10 cellular contexts compared by ENCODE assay signal in the genomic region with DNA sequence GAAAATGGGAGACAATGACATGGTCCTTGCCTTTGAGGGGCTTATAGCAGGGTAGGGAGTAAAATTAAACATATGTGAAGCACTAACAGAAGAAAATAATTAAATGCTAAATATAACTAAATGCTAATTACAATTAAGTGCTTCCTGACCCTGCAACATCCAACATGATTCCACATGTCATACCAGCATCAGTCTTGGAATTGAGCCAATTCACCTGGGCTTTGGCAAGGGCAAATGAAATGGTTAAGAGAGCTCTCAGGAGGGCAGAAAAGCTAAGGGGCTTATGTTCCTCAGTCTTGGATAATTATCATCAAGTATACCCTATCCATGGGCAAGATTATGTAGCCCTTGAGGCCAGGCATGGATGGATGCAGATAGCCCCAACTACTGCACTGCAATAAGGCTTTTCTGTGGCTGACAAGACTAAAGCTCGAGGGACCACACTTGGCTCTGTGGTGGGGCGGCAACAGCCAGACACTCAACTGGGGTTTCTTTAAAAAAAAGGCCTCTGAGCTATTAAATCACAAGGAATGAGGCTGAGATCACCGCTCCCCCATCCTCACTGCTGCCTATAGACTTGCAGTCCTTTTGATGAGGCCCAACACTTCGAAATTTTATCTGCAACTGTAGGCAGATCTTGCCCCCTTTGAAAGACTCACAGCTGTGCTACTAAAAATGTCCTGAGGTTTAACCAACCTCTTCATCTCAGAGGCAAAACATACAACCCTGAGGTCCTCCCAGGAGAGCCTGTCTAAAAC. TPM values are rescaled to one million over a fixed set of nuclear protein-coding genes. Genes with fewer than 3 reads are reported as not detected.
DNase-seq lines count a peak whose midpoint lies in the region; ATAC-seq, FAIRE-seq and TF ChIP-seq lines count a peak whose summit lies in the region.
"Had no signal": no experiment of that assay in that cellular context is flagged by ENCODE, and none has a peak within 500 bp of the region (broad histone marks: within the 10 kb centered on the region; RNA-seq: fewer than 3 reads in every experiment).

No MANE protein-coding gene starts in this region.

- FAIRE-seq in RCC 7860 (lab: Jason Lieb, UNC) = no peak

- H3K27ac ChIP-seq in esophagus muscularis mucosa (replicated peaks in 1 of 4) (peak overlapping the region; percentile 95 to 97 (median 96)), psoas muscle (peak overlapping the region; percentile 82)

- 20% methylated on average over 4 of the region's 4 CpGs for WGBS in esophagus muscularis mucosa
- WGBS in psoas muscle, 3 donors = 35 to 41% (median 35%) methylated on average over 4 of the region's 4 CpGs

- no peak for ATAC-seq in psoas muscle
- ATAC-seq in HG02763 (IDR thresholded peaks at IDR 0.05; ENCODE audit: unreplicated experiment) = no peak
- no peak for ATAC-seq in GM19351 (IDR thresholded peaks at IDR 0.05; ENCODE audit: unreplicated experiment)

- intact Hi-C loops in esophagus muscularis mucosa (cut with DNase I) (loop anchor here (2.0 kb wide), 1 partner anchor 43 kb away; the partner anchor contains the start of genes LRRC51 and NUMA1), psoas muscle (cut with DNase I) (no loop called here)

- peaks cover 70 to 88% (median 81%) of the 10 kb centered on the region in 4 donors for H3K4me1 ChIP-seq in esophagus muscularis mucosa
- peaks cover 60% of the 10 kb centered on the region for H3K4me1 ChIP-seq in psoas muscle

- H3K36me3 ChIP-seq in esophagus muscularis mucosa (peaks cover 22 to 31% (median 29%) of the 10 kb centered on the region in 4 donors), psoas muscle (ENCODE audit: insufficient read depth in 1 of 2, low read depth in 1 of 2) (peaks cover 0 to 32% of the 10 kb centered on the region in 2 donors)

- TF ChIP-seq EP300 in esophagus muscularis mucosa (IDR thresholded peaks at IDR 0.05) = no peak

- H3K27me3 ChIP-seq in esophagus muscularis mucosa (no peaks in the 10 kb centered on the region), psoas muscle (ENCODE audit: insufficient read depth in 3 of 3, low read length in 2 of 3) (no peaks in the 10 kb centered on the region)

- TF ChIP-seq POLR2A in esophagus muscularis mucosa (IDR thresholded peaks at IDR 0.05; ENCODE audit: low read depth) = no peak

- no peaks in the 10 kb centered on the region for H3K9me3 ChIP-seq in esophagus muscularis mucosa
- H3K9me3 ChIP-seq in psoas muscle = no peaks in the 10 kb centered on the region

- DNase-seq in DMS79 treated with DMSO at 0.1 percent for 48 hours (lab: John Stamatoyannopoulos, UW) (peak; percentile 98), NCI-H524 (lab: John Stamatoyannopoulos, UW) (peak; percentile 69 to 80), esophagus muscularis mucosa (ENCODE audit: extremely low spot score) (no peak), psoas muscle (peak; percentile 31 to 63), RCC 7860 (ENCODE audit: low spot score) (no peak), NK-92 (lab: John Stamatoyannopoulos, UW; ENCODE audit: unreplicated experiment) (no peak)
- DNase-seq: activated CD4-positive, alpha-beta T cell treated with anti-CD3 and anti-CD28 coated beads, Interleukin-2, amount 50 U/mL, for 48 hours; stimulated activated CD8-positive, alpha-beta memory T cell treated with anti-CD3 and anti-CD28 coated beads, Interleukin-4, amount 100 ng/mL, for 48 hours had no signal

- TF ChIP-seq CTCF in esophagus muscularis mucosa (IDR thresholded peaks at IDR 0.05) = no peak
- no peak for TF ChIP-seq CTCF in psoas muscle (IDR thresholded peaks at IDR 0.05)

- H3K4me3 ChIP-seq in esophagus muscularis mucosa (peak overlapping the region; percentile 62 to 78 (median 66)), psoas muscle (peak overlapping the region; percentile 86)

RNA-seq across cellular contexts. Expression of gene IL18BP, which starts 39.0 kb away (rescaled TPM):
- total RNA-seq in esophagus muscularis mucosa = 1 to 10 TPM; 2.7 to 9.4 (median 5.9) TPM
- 1 to 10 TPM; 2.9 to 4.4 (median 3.2) TPM for total RNA-seq in psoas muscle
- 1 to 10 TPM; 1.5 to 2.1 (median 2.0) TPM for polyA plus RNA-seq in psoas muscle

RNA-seq across cellular contexts. Expression of gene NUMA1, which starts 42.6 kb away (rescaled TPM):
- 100 to 1,000 TPM; 214 to 328 (median 272) TPM for total RNA-seq in esophagus muscularis mucosa
- 100 to 1,000 TPM in 3 of 4 donors, 10 to 100 TPM in 1; 100.0 to 130 (median 111) TPM for total RNA-seq in psoas muscle
- polyA plus RNA-seq in psoas muscle = 100 to 1,000 TPM in 1 of 3 donors, 10 to 100 TPM in 2; 68.9 to 102 (median 92.8) TPM

RNA-seq across cellular contexts. Expression of gene LRRC51, which starts 42.9 kb away (rescaled TPM):
- 10 to 100 TPM in 1 of 4 donors, 1 to 10 TPM in 3; 9.1 to 10.0 (median 9.2) TPM for total RNA-seq in esophagus muscularis mucosa
- 1 to 10 TPM; 4.9 to 5.9 (median 5.4) TPM for total RNA-seq in psoas muscle
- polyA plus RNA-seq in psoas muscle = 10 to 100 TPM in 1 of 3 donors, 1 to 10 TPM in 2; 4.0 to 10.4 (median 7.0) TPM

Comparison
In these comparisons a context has a peak if more than half of its experiments do, and no peak if none do; other contexts are left out.
1. DNase-seq: peak in DMS79 treated with DMSO at 0.1 percent for 48 hours (single experiment), NCI-H524 (2 of 2) and psoas muscle (2 of 2); none in esophagus muscularis mucosa (single experiment), RCC 7860 (single experiment) and NK-92 (single experiment).